ENCODE assay signal across 1 cellular context in the genomic region with DNA sequence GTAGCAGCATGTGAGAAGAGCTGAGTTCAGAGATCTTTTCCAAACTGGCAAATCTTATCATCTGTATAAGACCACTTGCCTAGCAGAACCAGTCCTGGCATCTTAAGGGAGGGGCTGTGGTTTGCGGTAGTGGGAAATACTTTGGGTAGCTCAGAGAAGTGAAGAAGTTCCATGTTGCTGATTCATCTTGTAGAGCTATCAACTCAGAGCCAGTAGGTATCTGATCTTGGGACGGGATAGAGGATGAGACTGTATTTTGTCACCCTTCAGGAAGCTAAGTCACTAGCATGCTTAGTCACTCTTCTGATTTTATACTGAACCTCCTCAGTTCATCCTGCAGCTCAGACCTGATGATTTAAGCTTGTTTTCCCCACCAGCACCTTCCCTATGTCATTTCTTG.
TF ChIP-seq lines count a peak whose summit lies in the region.

No MANE protein-coding gene starts in this region.

TF ChIP-seq in SK-N-SH, 30 proteins besides CTCF, POLR2A, EP300 and RAD21 (continued from another document):
- TF ChIP-seq FOXJ3 (CRISPR knock-in tag; IDR thresholded peaks at IDR 0.05) = no peak
- TF ChIP-seq EZH2phosphoT487 (IDR thresholded peaks at IDR 0.05; ENCODE audit: borderline replicate concordance, low read depth) = no peak
- no peak for TF ChIP-seq MXI1 (IDR thresholded peaks at IDR 0.05; ENCODE audit: low read depth, low read length)
- peak; percentile 49; the same call in 1 of the 2 replicates for TF ChIP-seq RXRA (IDR thresholded peaks at IDR 0.05; ENCODE audit: borderline replicate concordance, low read depth)
- no peak for TF ChIP-seq TAF1 (IDR thresholded peaks at IDR 0.05; ENCODE audit: borderline replicate concordance, low read depth, low read length)
- TF ChIP-seq TEAD4 (IDR thresholded peaks at IDR 0.05; ENCODE audit: borderline replicate concordance, insufficient read depth) = peak; percentile 95
- TF ChIP-seq, protein P1, sequence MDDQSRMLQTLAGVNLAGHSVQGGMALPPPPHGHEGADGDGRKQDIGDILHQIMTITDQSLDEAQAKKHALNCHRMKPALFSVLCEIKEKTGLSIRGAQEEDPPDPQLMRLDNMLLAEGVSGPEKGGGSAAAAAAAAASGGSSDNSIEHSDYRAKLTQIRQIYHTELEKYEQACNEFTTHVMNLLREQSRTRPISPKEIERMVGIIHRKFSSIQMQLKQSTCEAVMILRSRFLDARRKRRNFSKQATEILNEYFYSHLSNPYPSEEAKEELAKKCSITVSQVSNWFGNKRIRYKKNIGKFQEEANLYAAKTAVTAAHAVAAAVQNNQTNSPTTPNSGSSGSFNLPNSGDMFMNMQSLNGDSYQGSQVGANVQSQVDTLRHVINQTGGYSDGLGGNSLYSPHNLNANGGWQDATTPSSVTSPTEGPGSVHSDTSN (IDR thresholded peaks at IDR 0.05) = peak; percentile 87
- TF ChIP-seq POLR2AphosphoS5 (IDR thresholded peaks at IDR 0.05; ENCODE audit: low read depth, low read length) = peak; percentile 79
- peak; percentile 94 for TF ChIP-seq JUND (IDR thresholded peaks at IDR 0.05)
- TF ChIP-seq ELF1 (IDR thresholded peaks at IDR 0.05) = peak; percentile 24; the same call in 1 of the 2 replicates
- TF ChIP-seq FOSL2 (IDR thresholded peaks at IDR 0.05; ENCODE audit: borderline replicate concordance, low read depth) = peak; percentile 95
TF ChIP-seq in SK-N-SH: peak in this region for 12.
